8 cellular contexts compared by ENCODE assay signal in the genomic region with DNA sequence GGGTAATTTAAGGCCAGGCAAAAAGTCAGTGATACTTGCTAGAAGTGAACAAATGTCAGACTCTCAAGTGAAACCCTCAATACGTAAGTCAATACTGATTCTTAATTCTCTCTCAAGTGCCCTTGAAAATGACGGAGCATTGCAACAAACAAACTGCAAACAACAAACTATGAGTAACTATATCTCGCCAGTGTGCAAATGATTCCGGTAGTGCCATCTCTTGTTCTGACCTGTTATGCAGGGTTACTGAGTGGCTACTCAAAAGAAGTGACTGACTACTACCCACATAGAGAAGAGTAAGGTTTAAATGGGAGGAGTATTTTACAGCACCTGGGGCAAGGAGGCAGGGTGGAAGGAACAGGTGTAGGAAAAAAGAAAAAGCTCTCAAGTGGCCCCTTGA. TPM values are rescaled to one million over a fixed set of nuclear protein-coding genes. Genes with fewer than 3 reads are reported as not detected.
A peak's percentile ranks its signal among the peaks of the same experiment; 100 is the strongest.
DNase-seq lines count a peak whose midpoint lies in the region; ATAC-seq and TF ChIP-seq lines count a peak whose summit lies in the region.

No MANE protein-coding gene starts in this region.

- H3K56ac ChIP-seq in mesendoderm (ENCODE audit: low read length): no peak overlapping the region

- H2BK120ac ChIP-seq in mesendoderm (ENCODE audit: low read depth, low read length): no peak overlapping the region

- H3K4me3 ChIP-seq in iPS-18c (ENCODE audit: insufficient read depth, low read depth, low read length): peak overlapping the region; percentile 83
- peak overlapping the region; percentile 83 to 84 for H3K4me3 ChIP-seq in testis
- H3K4me3 ChIP-seq in mesendoderm (ENCODE audit: low read length): no peak overlapping the region

- H3K79me2 ChIP-seq in mesendoderm (ENCODE audit: control insufficient read depth, insufficient read depth, low read length): peaks cover 32% of the 10 kb centered on the region

- H3K36me3 ChIP-seq in testis (ENCODE audit: low read depth, missing control alignments) (no peaks in the 10 kb centered on the region), mesendoderm (ENCODE audit: control insufficient read depth, insufficient read depth, low read length) (no peaks in the 10 kb centered on the region)

- no peak overlapping the region for H3K4ac ChIP-seq in mesendoderm (ENCODE audit: low read depth, low read length)

- H3K18ac ChIP-seq in mesendoderm (ENCODE audit: low read length): no peak overlapping the region

- intact Hi-C loops in activated CD4-positive, alpha-beta T cell treated with anti-CD3 and anti-CD28 coated beads, Interleukin-2, amount 10 ng/mL, durations not matched to agents 24 days and 14 days (cut with micrococcal nuclease): loop anchor here (2.0 to 10.0 kb wide), 5 partner anchors 23 to 591 kb away; a partner anchor contains a TSS
- intact Hi-C loops in testis (cut with DNase I; ENCODE audit: low total_unique reads): no loop called here

- H4K8ac ChIP-seq in mesendoderm (ENCODE audit: low read depth, low read length): no peak overlapping the region

- H3K4me1 ChIP-seq in testis (peaks cover 13% of the 10 kb centered on the region), mesendoderm (ENCODE audit: control insufficient read depth, low read depth, low read length) (peaks cover 2% of the 10 kb centered on the region)

- H2AK5ac ChIP-seq in mesendoderm (ENCODE audit: low read length): no peak overlapping the region

- no peak overlapping the region for H3K9ac ChIP-seq in mesendoderm (ENCODE audit: low read length)

- peak overlapping the region; percentile 93 to 98 for H3K27ac ChIP-seq in testis
- no peak overlapping the region for H3K27ac ChIP-seq in mesendoderm (ENCODE audit: low read depth, low read length)

- H3K4me3 Mint-ChIP-seq in activated CD4-positive, alpha-beta T cell treated with anti-CD3 and anti-CD28 coated beads, Interleukin-2, amount 10 ng/mL, durations not matched to agents 24 days and 14 days: peak overlapping the region; percentile 98
- H3K4me3 Mint-ChIP-seq in WTC11: peak overlapping the region; percentile 95

- no peaks in the 10 kb centered on the region for H3K9me3 Mint-ChIP-seq in activated CD4-positive, alpha-beta T cell treated with anti-CD3 and anti-CD28 coated beads, Interleukin-2, amount 10 ng/mL, durations not matched to agents 24 days and 14 days
- H3K9me3 Mint-ChIP-seq in WTC11: no peaks in the 10 kb centered on the region

- peaks cover 2% of the 10 kb centered on the region for H3K79me1 ChIP-seq in mesendoderm (ENCODE audit: low read length)

- H3K9me3 ChIP-seq in iPS-18c (ENCODE audit: control insufficient read depth, insufficient read depth, low read length) (peaks cover 2% of the 10 kb centered on the region), testis (no peaks in the 10 kb centered on the region)

- H3K4me2 ChIP-seq in mesendoderm (ENCODE audit: low read length): no peak overlapping the region

- CTCF ChIA-PET in WTC11 (lab: Charles Lee): no interaction called here

- H3K27me3 ChIP-seq in testis: no peaks in the 10 kb centered on the region
- no peaks in the 10 kb centered on the region for H3K27me3 ChIP-seq in mesendoderm (ENCODE audit: insufficient read depth, low read length, poor library complexity)

- H4K5ac ChIP-seq in mesendoderm (ENCODE audit: low read length): no peak overlapping the region

- no peaks in the 10 kb centered on the region for H3K27me3 Mint-ChIP-seq in activated CD4-positive, alpha-beta T cell treated with anti-CD3 and anti-CD28 coated beads, Interleukin-2, amount 10 ng/mL, durations not matched to agents 24 days and 14 days
- H3K27me3 Mint-ChIP-seq in WTC11 (ENCODE audit: low read depth): no peaks in the 10 kb centered on the region; the same call in 1 of the 2 replicates

- H3K23ac ChIP-seq in mesendoderm (ENCODE audit: low read length): no peak overlapping the region

- POLR2A ChIA-PET in WTC11 (lab: Charles Lee): no interaction called here

- no peak overlapping the region for H2BK5ac ChIP-seq in mesendoderm (ENCODE audit: low read length)

- ATAC-seq in WTC11: no peak
- ATAC-seq in GM19397 (IDR thresholded peaks at IDR 0.05; ENCODE audit: unreplicated experiment): no peak

- WGBS in testis, 2 donors: 51 to 55% methylated on average over 4 of the region's 4 CpGs
- no CpG with 5 or more reads among the region's 4 CpGs for WGBS in mesendoderm (ENCODE audit: extremely low coverage, insufficient coverage, low lambda C conversion rate)

- no peak overlapping the region for H3K27ac Mint-ChIP-seq in activated CD4-positive, alpha-beta T cell treated with anti-CD3 and anti-CD28 coated beads, Interleukin-2, amount 10 ng/mL, durations not matched to agents 24 days and 14 days
- H3K27ac Mint-ChIP-seq in WTC11: peak overlapping the region; percentile 85

- no peak overlapping the region for H2BK15ac ChIP-seq in mesendoderm (replicated peaks; ENCODE audit: low read depth)

- no peak for DNase-seq in activated CD4-positive, alpha-beta T cell treated with anti-CD3 and anti-CD28 coated beads, Interleukin-2, amount 10 ng/mL, durations not matched to agents 24 days and 14 days
- no peak for DNase-seq in activated CD4-positive, alpha-beta T cell treated with anti-CD3 and anti-CD28 coated beads for 4 hours
- no peak for DNase-seq in WTC11 (ENCODE audit: low spot score)
- no peak for DNase-seq in testis
- no peak for DNase-seq in NCI-H526 treated with DMSO at 0.1 percent for 48 hours (lab: John Stamatoyannopoulos, UW)
- no peak for DNase-seq in mesendoderm

- peaks cover 49% of the 10 kb centered on the region for H3K4me1 Mint-ChIP-seq in activated CD4-positive, alpha-beta T cell treated with anti-CD3 and anti-CD28 coated beads, Interleukin-2, amount 10 ng/mL, durations not matched to agents 24 days and 14 days
- H3K4me1 Mint-ChIP-seq in WTC11: peaks cover 78% of the 10 kb centered on the region

- no peak for TF ChIP-seq POLR2A in testis (IDR thresholded peaks at IDR 0.05)

- TF ChIP-seq CTCF in WTC11 (IDR thresholded peaks at IDR 0.05) (no peak), testis (IDR thresholded peaks at IDR 0.05) (no peak)

- peaks cover 8% of the 10 kb centered on the region for H3K36me3 Mint-ChIP-seq in activated CD4-positive, alpha-beta T cell treated with anti-CD3 and anti-CD28 coated beads, Interleukin-2, amount 10 ng/mL, durations not matched to agents 24 days and 14 days (ENCODE audit: low read depth)
- H3K36me3 Mint-ChIP-seq in WTC11: no peaks in the 10 kb centered on the region

TF ChIP-seq in WTC11, 78 proteins besides CTCF, POLR2A, EP300 and RAD21:
- TF ChIP-seq SMAD4 (CRISPR knock-in tag; IDR thresholded peaks at IDR 0.05) (no peak), FOXJ3 (CRISPR knock-in tag; IDR thresholded peaks at IDR 0.05; ENCODE audit: borderline replicate concordance) (no peak)
- TF ChIP-seq, protein P1, sequence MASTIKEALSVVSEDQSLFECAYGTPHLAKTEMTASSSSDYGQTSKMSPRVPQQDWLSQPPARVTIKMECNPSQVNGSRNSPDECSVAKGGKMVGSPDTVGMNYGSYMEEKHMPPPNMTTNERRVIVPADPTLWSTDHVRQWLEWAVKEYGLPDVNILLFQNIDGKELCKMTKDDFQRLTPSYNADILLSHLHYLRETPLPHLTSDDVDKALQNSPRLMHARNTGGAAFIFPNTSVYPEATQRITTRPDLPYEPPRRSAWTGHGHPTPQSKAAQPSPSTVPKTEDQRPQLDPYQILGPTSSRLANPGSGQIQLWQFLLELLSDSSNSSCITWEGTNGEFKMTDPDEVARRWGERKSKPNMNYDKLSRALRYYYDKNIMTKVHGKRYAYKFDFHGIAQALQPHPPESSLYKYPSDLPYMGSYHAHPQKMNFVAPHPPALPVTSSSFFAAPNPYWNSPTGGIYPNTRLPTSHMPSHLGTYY (CRISPR knock-in tag; IDR thresholded peaks at IDR 0.05): no peak

RNA-seq across cellular contexts. Expression of a gene that starts 1.6 kb away (rescaled TPM):
- total RNA-seq in activated CD4-positive, alpha-beta T cell treated with anti-CD3 and anti-CD28 coated beads, Interleukin-2, amount 10 ng/mL, durations not matched to agents 24 days and 14 days: 12.1 and 12.2 TPM in 2 replicates
- total RNA-seq in WTC11 (2021): 14.6 to 15.8 TPM (median 14.7 TPM) in 3 replicates
- total RNA-seq in testis: 10 to 100 TPM; 22.5 to 26.5 TPM
- polyA plus RNA-seq in testis (ENCODE audit: insufficient read depth, low read depth, low replicate concordance): 14.6 TPM
- polyA plus RNA-seq in mesendoderm (2013, experiment 1 of 2): 17.4 TPM
- polyA plus RNA-seq in mesendoderm (2013, experiment 2 of 2): 17.8 TPM

RNA-seq across cellular contexts. Expression of a gene that starts 56.8 kb away (rescaled TPM):
- 0.09 TPM in 1 of 2 replicates, not detected in the other for total RNA-seq in activated CD4-positive, alpha-beta T cell treated with anti-CD3 and anti-CD28 coated beads, Interleukin-2, amount 10 ng/mL, durations not matched to agents 24 days and 14 days
- 1.5 to 3.3 TPM (median 2.8 TPM) in 3 replicates for total RNA-seq in WTC11 (2021)
- 10 to 100 TPM; 14.2 to 27.1 TPM for total RNA-seq in testis
- 17.5 TPM for polyA plus RNA-seq in testis (ENCODE audit: insufficient read depth, low read depth, low replicate concordance)
- polyA plus RNA-seq in mesendoderm (2013, experiment 1 of 2): 4.6 TPM
- polyA plus RNA-seq in mesendoderm (2013, experiment 2 of 2): 4.6 TPM
